In genomic region chr6:16619017-16619416, GRCh38 we compare ENCODE assay signal across 17 cellular contexts.
"Had no signal": no experiment of that assay in that cellular context is flagged by ENCODE, and none has a peak within 500 bp of the region (broad histone marks: within the 10 kb centered on the region; RNA-seq: fewer than 3 reads in every experiment).

No MANE protein-coding gene starts in this region.

- H3K9me3 ChIP-seq: mucosa of descending colon had no signal

- H3K27me3 Mint-ChIP-seq: dendritic cell treated with granulocyte-macrophage colony-stimulating factor and Interleukin-4, amounts not matched to agents 40 ng/mL and 50 ng/mL, for 4 days; stimulated activated naive CD8-positive, alpha-beta T cell treated with anti-CD3 and anti-CD28 coated beads, Interleukin-15, Interleukin-2, amounts not matched to agents 100 ng/mL and 50 ng/mL, for 24 hours had no signal

- H3K4me3 Mint-ChIP-seq: activated T-helper 1 cell treated with anti-CD3 and anti-CD28 coated beads, Interleukin-12 subunit alpha, Interleukin-12 subunit beta, Interleukin-2, Interleukin-4 antibody, amounts not matched to agents 30 ng/mL and 10 ng/mL and 1 ng/mL, durations not matched to agents 14 hours and 24 hours and 36 hours; dendritic cell treated with granulocyte-macrophage colony-stimulating factor and Interleukin-4, amounts not matched to agents 40 ng/mL and 50 ng/mL, for 4 days; endodermal cell; nephron; stimulated activated naive CD8-positive, alpha-beta T cell treated with anti-CD3 and anti-CD28 coated beads, Interleukin-15, Interleukin-2, amounts not matched to agents 100 ng/mL and 50 ng/mL, for 24 hours had no signal

- ATAC-seq: left cardiac atrium had no signal

- H3K4me1 Mint-ChIP-seq: endodermal cell had no signal

- H3K4me3 ChIP-seq: mucosa of descending colon had no signal

- H3K27ac Mint-ChIP-seq: activated T-helper 1 cell treated with anti-CD3 and anti-CD28 coated beads, Interleukin-12 subunit alpha, Interleukin-12 subunit beta, Interleukin-2, Interleukin-4 antibody, amounts not matched to agents 30 ng/mL and 10 ng/mL and 1 ng/mL, durations not matched to agents 14 hours and 24 hours and 36 hours; dendritic cell treated with granulocyte-macrophage colony-stimulating factor and Interleukin-4, amounts not matched to agents 40 ng/mL and 50 ng/mL, for 4 days; endodermal cell; stimulated activated naive CD8-positive, alpha-beta T cell treated with anti-CD3 and anti-CD28 coated beads, Interleukin-15, Interleukin-2, amounts not matched to agents 100 ng/mL and 50 ng/mL, for 24 hours had no signal

- H3K9me3 Mint-ChIP-seq: activated T-helper 1 cell treated with anti-CD3 and anti-CD28 coated beads, Interleukin-12 subunit alpha, Interleukin-12 subunit beta, Interleukin-2, Interleukin-4 antibody, amounts not matched to agents 30 ng/mL and 10 ng/mL and 1 ng/mL, durations not matched to agents 14 hours and 24 hours and 36 hours; dendritic cell treated with granulocyte-macrophage colony-stimulating factor and Interleukin-4, amounts not matched to agents 40 ng/mL and 50 ng/mL, for 4 days; endodermal cell; immature natural killer cell; nephron; stimulated activated naive CD8-positive, alpha-beta T cell treated with anti-CD3 and anti-CD28 coated beads, Interleukin-15, Interleukin-2, amounts not matched to agents 100 ng/mL and 50 ng/mL, for 24 hours had no signal

- DNase-seq: activated CD4-positive, alpha-beta T cell treated with anti-CD3 and anti-CD28 coated beads for 1 hour; activated CD4-positive, alpha-beta T cell treated with anti-CD3 and anti-CD28 coated beads, Interleukin-2, amount 50 U/mL, for 48 hours; activated CD8-positive, alpha-beta memory T cell treated with anti-CD3 and anti-CD28 coated beads, Interleukin-2, amount 50 U/mL, for 4 hours; activated naive CD4-positive, alpha-beta T cell; central memory CD4-positive, alpha-beta T cell; endodermal cell; foreskin fibroblast; left cardiac atrium; mucosa of descending colon; stimulated activated CD4-positive, alpha-beta T cell treated with anti-CD3 and anti-CD28 coated beads, Interleukin-4, amount 100 ng/mL, for 24 hours; SW 1271; T-helper 9 cell had no signal
